Comparison of ENCODE assay signal across 17 cellular contexts in the genomic region with DNA sequence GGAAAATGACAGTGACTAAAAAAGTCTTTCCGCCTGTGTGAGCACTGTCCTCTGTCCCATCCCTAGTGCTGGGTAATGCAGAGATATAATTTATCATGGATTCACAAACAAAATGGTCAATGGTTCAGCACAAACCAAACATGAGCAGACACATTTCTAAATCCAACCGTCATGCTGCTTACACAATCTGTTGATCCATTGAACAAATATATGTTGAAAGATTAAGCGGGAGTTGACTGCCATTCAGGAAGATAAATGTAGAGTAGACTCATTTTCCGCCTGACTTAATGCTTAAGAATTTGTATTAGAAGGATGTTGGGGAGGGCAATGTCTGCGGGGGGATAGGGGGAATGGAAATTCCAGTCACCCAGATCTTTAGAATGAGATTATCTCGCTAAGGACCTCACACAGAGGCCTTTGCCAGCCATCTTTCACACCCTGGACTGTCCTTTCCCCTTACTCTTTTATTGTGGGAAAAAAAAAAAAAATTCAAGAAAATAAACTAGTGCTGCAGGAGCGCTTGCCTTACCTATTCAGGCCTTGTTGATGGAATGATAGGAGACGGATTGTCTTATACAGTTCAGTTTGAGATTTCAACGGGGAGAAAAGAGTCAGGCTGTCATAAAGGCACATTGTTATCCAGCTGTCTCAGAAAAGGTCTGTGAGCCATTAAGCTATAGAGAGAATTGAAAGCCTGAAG.
DNase-seq lines count a peak whose midpoint lies in the region; ATAC-seq, FAIRE-seq and TF ChIP-seq lines count a peak whose summit lies in the region.
"Had no signal": no experiment of that assay in that cellular context is flagged by ENCODE, and none has a peak within 500 bp of the region (broad histone marks: within the 10 kb centered on the region; RNA-seq: fewer than 3 reads in every experiment).

No MANE protein-coding gene starts in this region.

- no peak overlapping the region for H2BK5ac ChIP-seq in IMR-90 (ENCODE audit: low read depth, low read length, poor library complexity, severe bottlenecking)

- 52% methylated on average over 2 of the region's 9 CpGs; no CpG with 5 or more reads in 1 of the 2 experiments for WGBS in IMR-90 (ENCODE audit: extremely low coverage in 2 of 2, insufficient read length in 1 of 2), 2 experiments

- H4K91ac ChIP-seq in IMR-90 (ENCODE audit: insufficient read depth, low read depth, low read length), result peak overlapping the region; percentile 44

- H3K4ac ChIP-seq in IMR-90 (ENCODE audit: low read depth, low read length), result peak overlapping the region; percentile 67; the same call in 1 of the 2 replicates

- ATAC-seq in IMR-90 (ENCODE audit: low read depth), result peak; percentile 80
- ATAC-seq in GM18502 (IDR thresholded peaks at IDR 0.05; ENCODE audit: poor library complexity, unreplicated experiment), result no peak
- no peak for ATAC-seq in natural killer cell treated with Interleukin-12 subunit alpha and Interleukin-12 subunit beta and Interleukin-15 and Interleukin-18, amount 100 ng/mL, for 72 hours

- no peak overlapping the region for H3K18ac ChIP-seq in IMR-90 (ENCODE audit: low read depth, low read length)

- H2BK15ac ChIP-seq in IMR-90 (ENCODE audit: low read depth, low read length), result peak overlapping the region; percentile 83; the same call in 2 of the 3 replicates

- no peaks in the 10 kb centered on the region for H3K36me3 ChIP-seq in IMR-90 (ENCODE audit: control insufficient read depth, insufficient read depth, low read length)
- H3K36me3 ChIP-seq: right atrium auricular region had no signal

- H3K4me1 Mint-ChIP-seq in natural killer cell treated with Interleukin-12 subunit alpha and Interleukin-12 subunit beta and Interleukin-15 and Interleukin-18, amount 100 ng/mL, for 72 hours (ENCODE audit: low read depth in 2 of 2), result peaks cover 0 to 17% of the 10 kb centered on the region in 2 donors

- H3K4me2 ChIP-seq in IMR-90 (ENCODE audit: low read depth, low read length), result no peak overlapping the region

- H3K4me3 Mint-ChIP-seq in natural killer cell treated with Interleukin-12 subunit alpha and Interleukin-12 subunit beta and Interleukin-15 and Interleukin-18, amount 100 ng/mL, for 72 hours, result no peak overlapping the region
- H3K4me3 Mint-ChIP-seq: IgD-negative memory B cell had no signal

- FAIRE-seq in RCC 7860 (lab: Jason Lieb, UNC), result peak; percentile 97

- no peaks in the 10 kb centered on the region for H3K79me1 ChIP-seq in IMR-90 (ENCODE audit: low read depth in 1 of 2, low read length in 2 of 2)

- H3K27me3 ChIP-seq in IMR-90 (ENCODE audit: control insufficient read depth, insufficient read depth, low read length), result no peaks in the 10 kb centered on the region
- H3K27me3 ChIP-seq: right atrium auricular region, testis had no signal

- peak overlapping the region; percentile 34; the same call in 1 of the 2 replicates for H3K14ac ChIP-seq in IMR-90 (replicated peaks; ENCODE audit: low read depth, low read length)

- no TSS peak for BruUV-seq in IMR-90 (replicated peaks; lab: Mats Ljungman, UMichigan)

- no peak overlapping the region for H3K56ac ChIP-seq in IMR-90 (ENCODE audit: extremely low read depth, insufficient read depth, low read length)

- no peaks in the 10 kb centered on the region for H3K9me3 ChIP-seq in IMR-90 (ENCODE audit: control insufficient read depth, insufficient read depth, low read length)
- H3K9me3 ChIP-seq: right atrium auricular region, testis had no signal

- peak overlapping the region; percentile 27 for H2BK20ac ChIP-seq in IMR-90 (ENCODE audit: low read depth, low read length)

- POLR2A ChIA-PET in IMR-90 (lab: Charles Lee; ENCODE audit: unreplicated experiment), result no interaction called here

- TF ChIP-seq POLR2A in IMR-90 (IDR thresholded peaks at IDR 0.05; ENCODE audit: low read depth, low read length), result no peak

- no peak overlapping the region for H3K27ac ChIP-seq in IMR-90 (ENCODE audit: insufficient read depth, low read length)
- H3K27ac ChIP-seq: right atrium auricular region, testis had no signal

- H3K36me3 Mint-ChIP-seq in natural killer cell treated with Interleukin-12 subunit alpha and Interleukin-12 subunit beta and Interleukin-15 and Interleukin-18, amount 100 ng/mL, for 72 hours, result no peaks in the 10 kb centered on the region
- H3K36me3 Mint-ChIP-seq: IgD-negative memory B cell had no signal

- H2AK9ac ChIP-seq in IMR-90 (replicated peaks; ENCODE audit: low read depth, low read length, poor library complexity), result no peak overlapping the region

- dilution Hi-C loops in IMR-90 (cut with HindIII; ENCODE audit: low sequenced_read_pairs, unreplicated experiment), result no loop called here

- no peaks in the 10 kb centered on the region; the same call in 1 of the 2 replicates for H3K4me1 ChIP-seq in IMR-90 (ENCODE audit: control insufficient read depth, insufficient read depth, low read length)
- H3K4me1 ChIP-seq: right atrium auricular region, testis had no signal

- no peak overlapping the region for H3K4me3 ChIP-seq in IMR-90 (ENCODE audit: insufficient read depth, low read depth, low read length)
- H3K4me3 ChIP-seq in fibroblast of the aortic adventitia (ENCODE audit: low read depth, low read length), result no peak overlapping the region
- H3K4me3 ChIP-seq: right atrium auricular region, testis had no signal

- no peaks in the 10 kb centered on the region for H3K9me3 Mint-ChIP-seq in natural killer cell treated with Interleukin-12 subunit alpha and Interleukin-12 subunit beta and Interleukin-15 and Interleukin-18, amount 100 ng/mL, for 72 hours
- H3K9me3 Mint-ChIP-seq: IgD-negative memory B cell had no signal

- no peak overlapping the region for H3K9ac ChIP-seq in IMR-90 (ENCODE audit: low read depth, low read length)

- no peak overlapping the region for H4K5ac ChIP-seq in IMR-90 (ENCODE audit: low read depth, low read length)

- no peak overlapping the region for H3K23ac ChIP-seq in IMR-90 (ENCODE audit: low read depth, low read length)

- no peak overlapping the region for H2AFZ ChIP-seq in IMR-90 (replicated peaks; ENCODE audit: low read length, poor library complexity)

- no peak for TF ChIP-seq RAD21 in IMR-90 (IDR thresholded peaks at IDR 0.05; ENCODE audit: low read length)

- peaks cover 3% of the 10 kb centered on the region; the same call in 1 of the 2 replicates for H3K9me1 ChIP-seq in IMR-90 (ENCODE audit: insufficient read depth, low read length)

- H2AK5ac ChIP-seq in IMR-90 (ENCODE audit: low read depth, low read length), result peak overlapping the region; percentile 73; the same call in 1 of the 2 replicates

- peak overlapping the region; percentile 65; the same call in 1 of the 2 replicates for H2BK120ac ChIP-seq in IMR-90 (ENCODE audit: low read depth, low read length)

- TF ChIP-seq CTCF in IMR-90 (conservative IDR thresholded peaks at IDR 0.05; ENCODE audit: low read depth, low read length) (no peak), fibroblast of the aortic adventitia (IDR thresholded peaks at IDR 0.05; ENCODE audit: insufficient read depth, low read length) (no peak)

- intact Hi-C loops in IMR-90 (cut with micrococcal nuclease), result no loop called here

- in situ Hi-C loops in IMR-90 (cut with MboI; ENCODE audit: low sequenced_read_pairs), result loop anchor here (25.0 kb wide), 1 partner anchor 1077 kb away; no protein-coding TSS in a partner anchor

- CTCF ChIA-PET in IMR-90 (lab: Yijun Ruan, JAX), result interaction anchor here (0.5 to 1.9 kb wide), 3 partner anchors 151 to 1301 kb away, joined by 3 to 4 read pairs (median 3); no protein-coding TSS in a partner anchor

- peak overlapping the region in 1 of 2 experiments; percentile 33; a peak in 2 of 4 replicates for H4K8ac ChIP-seq in IMR-90 (ENCODE audit: low read depth in 2 of 2, low read length in 2 of 2)

- H3K27me3 Mint-ChIP-seq in natural killer cell treated with Interleukin-12 subunit alpha and Interleukin-12 subunit beta and Interleukin-15 and Interleukin-18, amount 100 ng/mL, for 72 hours, result peaks cover 3 to 6% of the 10 kb centered on the region in 2 donors

- H3K27ac Mint-ChIP-seq in natural killer cell treated with Interleukin-12 subunit alpha and Interleukin-12 subunit beta and Interleukin-15 and Interleukin-18, amount 100 ng/mL, for 72 hours, result no peak overlapping the region
- H3K27ac Mint-ChIP-seq: IgD-negative memory B cell had no signal

- peak; percentile 9 for DNase-seq in A172 (ENCODE audit: low spot score)
- peak; percentile 83 for DNase-seq in IMR-90
- DNase-seq in RCC 7860 (ENCODE audit: low spot score), result peak; percentile 100
- peak; percentile 35 for DNase-seq in fibroblast of the aortic adventitia (ENCODE audit: low read depth)
- DNase-seq in COLO829 (ENCODE audit: low spot score), result no peak
- no peak for DNase-seq in activated CD8-positive, alpha-beta memory T cell treated with anti-CD3 and anti-CD28 coated beads, Interleukin-2, amount 50 U/mL, for 4 hours
- no peak for DNase-seq in natural killer cell treated with Interleukin-12 subunit alpha and Interleukin-12 subunit beta and Interleukin-15 and Interleukin-18, amount 100 ng/mL, for 72 hours (ENCODE audit: low spot score)
- DNase-seq: activated CD4-positive, alpha-beta T cell treated with anti-CD3 and anti-CD28 coated beads for 48 hours; activated naive CD4-positive, alpha-beta T cell; cortex of kidney; glutamatergic neuron; midbrain; SW 1271; testis had no signal

- H4K20me1 ChIP-seq in IMR-90 (ENCODE audit: insufficient read depth, low read length), result no peaks in the 10 kb centered on the region

TF ChIP-seq in IMR-90, 13 proteins besides CTCF, POLR2A, EP300 and RAD21:
- peak; percentile 21; the same call in 1 of the 2 replicates for TF ChIP-seq MAFK (IDR thresholded peaks at IDR 0.05; ENCODE audit: low read depth, low read length)
- TF ChIP-seq NFE2L2 (IDR thresholded peaks at IDR 0.05; ENCODE audit: low read depth, low read length), result peak; percentile 49
- 0 out of 2 replicates have a peak, but pooled peaks have one; percentile 7 for TF ChIP-seq BHLHE40 (IDR thresholded peaks at IDR 0.05; ENCODE audit: low read depth, low read length)
- no peak for TF ChIP-seq MXI1 (IDR thresholded peaks at IDR 0.05; ENCODE audit: borderline replicate concordance, low read depth, low read length)
- no peak for TF ChIP-seq MAZ (IDR thresholded peaks at IDR 0.05; ENCODE audit: borderline replicate concordance, low read depth, low read length)
- 0 out of 2 replicates have a peak, but pooled peaks have one; percentile 35 for TF ChIP-seq FOS (IDR thresholded peaks at IDR 0.05; ENCODE audit: low read depth, low read length)
- no peak for TF ChIP-seq SMC3 (IDR thresholded peaks at IDR 0.05; ENCODE audit: low read depth, low read length)
- TF ChIP-seq CEBPB (IDR thresholded peaks at IDR 0.05; ENCODE audit: low read depth, low read length), result peak; percentile 92

Comparison
In these comparisons a context has a peak if more than half of its experiments do, and no peak if none do; other contexts are left out.
1. DNase-seq: peak in A172 (single experiment), IMR-90 (single experiment), RCC 7860 (single experiment) and fibroblast of the aortic adventitia (single experiment); none in COLO829 (single experiment), activated CD8-positive, alpha-beta memory T cell treated with anti-CD3 and anti-CD28 coated beads, Interleukin-2, amount 50 U/mL, for 4 hours (single experiment) and natural killer cell treated with Interleukin-12 subunit alpha and Interleukin-12 subunit beta and Interleukin-15 and Interleukin-18, amount 100 ng/mL, for 72 hours (single experiment).